8 cellular contexts compared by ENCODE assay signal in the genomic region with DNA sequence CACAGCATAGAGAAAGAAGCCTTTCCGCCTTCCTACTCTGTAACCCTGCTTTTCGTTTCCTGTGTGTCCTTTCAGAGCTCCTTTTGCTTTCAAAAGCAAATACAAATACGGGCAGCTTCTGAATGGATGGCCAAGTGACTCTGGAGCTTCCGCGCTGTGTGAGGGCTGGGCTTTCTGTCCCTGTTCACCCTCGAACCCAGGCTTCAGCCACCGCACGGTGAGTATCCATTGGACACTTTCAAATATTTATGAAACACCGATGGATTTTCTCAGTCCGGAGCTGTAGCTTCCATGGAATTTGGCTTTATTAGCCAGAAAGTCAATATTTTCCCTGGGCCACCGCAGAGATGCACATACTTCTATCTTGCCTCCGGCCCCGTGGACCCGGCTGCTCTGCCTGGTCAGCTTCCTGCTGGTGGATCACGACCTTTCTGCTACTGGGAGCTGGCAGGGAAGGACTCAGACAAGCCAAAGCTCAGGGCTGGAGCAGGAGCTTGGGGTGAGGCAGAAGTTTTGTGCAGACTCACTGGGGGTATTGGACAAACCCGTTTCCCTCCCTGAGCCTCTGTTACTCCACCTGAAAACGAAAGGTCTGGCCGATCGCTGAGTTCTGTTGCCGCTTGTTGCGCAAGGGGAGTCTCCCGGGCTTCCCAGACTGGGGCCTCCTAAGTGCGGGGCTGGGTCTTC.
DNase-seq lines count a peak whose midpoint lies in the region; ATAC-seq and TF ChIP-seq lines count a peak whose summit lies in the region.

No MANE protein-coding gene starts in this region.

- H3K4me3 ChIP-seq in coronary artery (peak overlapping the region; percentile 65), mesendoderm (ENCODE audit: low read length) (no peak overlapping the region), urinary bladder (ENCODE audit: low read depth, low read length) (peak overlapping the region; percentile 11)

- H2BK5ac ChIP-seq in mesendoderm (ENCODE audit: low read length), result no peak overlapping the region

- H3K36me3 ChIP-seq in mesendoderm (ENCODE audit: control insufficient read depth, insufficient read depth, low read length) (no peaks in the 10 kb centered on the region), urinary bladder (ENCODE audit: insufficient read depth) (no peaks in the 10 kb centered on the region)

- H2AK5ac ChIP-seq in mesendoderm (ENCODE audit: low read length), result no peak overlapping the region

- no peak overlapping the region for H3K18ac ChIP-seq in mesendoderm (ENCODE audit: low read length)

- no peak overlapping the region for H4K8ac ChIP-seq in mesendoderm (ENCODE audit: low read depth, low read length)

- no peak for TF ChIP-seq CTCF in coronary artery (IDR thresholded peaks at IDR 0.05)

- H4K5ac ChIP-seq in mesendoderm (ENCODE audit: low read length), result no peak overlapping the region

- H3K27ac ChIP-seq in coronary artery, result peak overlapping the region in 1 of 2 donors; percentile 47
- H3K27ac ChIP-seq in mesendoderm (ENCODE audit: low read depth, low read length), result no peak overlapping the region
- no peak overlapping the region for H3K27ac ChIP-seq in urinary bladder (ENCODE audit: low read depth)

- H3K23ac ChIP-seq in mesendoderm (ENCODE audit: low read length), result no peak overlapping the region

- no peak overlapping the region for H3K4ac ChIP-seq in mesendoderm (ENCODE audit: low read depth, low read length)

- no peak overlapping the region for H3K4me2 ChIP-seq in mesendoderm (ENCODE audit: low read length)

- H3K9ac ChIP-seq in mesendoderm (ENCODE audit: low read length), result no peak overlapping the region

- no peaks in the 10 kb centered on the region for H3K79me2 ChIP-seq in mesendoderm (ENCODE audit: control insufficient read depth, insufficient read depth, low read length)

- H3K4me1 ChIP-seq in mesendoderm (ENCODE audit: control insufficient read depth, low read depth, low read length), result peaks cover 2% of the 10 kb centered on the region
- H3K4me1 ChIP-seq in urinary bladder (ENCODE audit: insufficient read depth), result peaks cover 4% of the 10 kb centered on the region

- H3K79me1 ChIP-seq in mesendoderm (ENCODE audit: low read length), result no peaks in the 10 kb centered on the region

- peak overlapping the region; percentile 25 for H3K56ac ChIP-seq in mesendoderm (ENCODE audit: low read length)

- H3K27me3 ChIP-seq in mesendoderm (ENCODE audit: insufficient read depth, low read length, poor library complexity), result no peaks in the 10 kb centered on the region

- no peak overlapping the region for H2BK120ac ChIP-seq in mesendoderm (ENCODE audit: low read depth, low read length)

- ATAC-seq in HG02623 (IDR thresholded peaks at IDR 0.05; ENCODE audit: unreplicated experiment) (no peak), GM19467 (IDR thresholded peaks at IDR 0.05; ENCODE audit: unreplicated experiment) (no peak)
- no peak for ATAC-seq in activated CD4-positive, CD25-positive, alpha-beta regulatory T cell treated with anti-CD3 and anti-CD28 coated beads, Interleukin-2, amount 50 U/mL, for 24 hours

- WGBS in mesendoderm (ENCODE audit: extremely low coverage, insufficient coverage, low lambda C conversion rate), result no CpG with 5 or more reads among the region's 23 CpGs
- 25% methylated on average over 23 of the region's 23 CpGs for WGBS in urinary bladder

- DNase-seq in NCI-H82 (lab: John Stamatoyannopoulos, UW) (peak; percentile 69), NCI-H82 treated with DMSO at 0.1 percent for 48 hours (lab: John Stamatoyannopoulos, UW; ENCODE audit: unreplicated experiment) (no peak), coronary artery (ENCODE audit: low spot score) (no peak), mesendoderm (no peak)

- no peak overlapping the region for H2BK15ac ChIP-seq in mesendoderm (replicated peaks; ENCODE audit: low read depth)
